1 cellular context compared by ENCODE assay signal in the genomic region with DNA sequence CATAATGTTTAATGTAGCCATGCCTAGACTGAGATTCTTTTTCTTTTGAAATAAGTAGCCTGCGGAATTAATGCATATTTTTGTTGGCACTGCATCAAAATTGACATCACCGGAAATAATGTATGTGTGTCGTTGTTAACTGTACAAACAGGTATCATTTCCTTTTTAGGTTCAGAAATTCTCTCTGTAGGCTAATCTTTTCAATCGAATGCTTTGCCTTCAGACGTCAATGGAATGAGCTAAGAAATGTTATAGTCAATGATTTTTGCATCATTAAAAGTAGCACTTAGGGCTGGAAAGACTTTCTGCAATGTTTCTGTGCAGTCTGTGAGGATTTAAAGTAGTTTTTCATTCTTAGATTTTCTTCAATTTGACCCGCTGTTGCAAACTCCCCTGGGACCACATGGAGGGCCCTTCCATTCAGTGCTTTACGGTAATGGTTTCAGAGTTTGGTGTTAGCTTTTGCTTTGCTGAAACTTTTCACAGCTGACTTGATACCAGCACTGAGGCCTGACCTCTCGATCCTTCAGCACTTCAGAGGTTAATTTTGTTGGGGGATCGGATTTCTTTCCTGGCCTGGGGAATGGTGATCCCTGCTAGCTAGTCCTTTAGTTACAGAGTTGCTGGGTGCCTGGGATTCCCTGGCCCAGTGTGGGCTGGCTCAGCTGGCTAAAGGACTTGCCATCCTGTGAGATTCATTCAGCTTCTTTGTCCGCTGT.
TF ChIP-seq lines count a peak whose summit lies in the region.

No MANE protein-coding gene starts in this region.

TF ChIP-seq in HepG2, 621 proteins besides CTCF, POLR2A, EP300 and RAD21 (continued from another document and continues in another):
- TF ChIP-seq, protein P1, sequence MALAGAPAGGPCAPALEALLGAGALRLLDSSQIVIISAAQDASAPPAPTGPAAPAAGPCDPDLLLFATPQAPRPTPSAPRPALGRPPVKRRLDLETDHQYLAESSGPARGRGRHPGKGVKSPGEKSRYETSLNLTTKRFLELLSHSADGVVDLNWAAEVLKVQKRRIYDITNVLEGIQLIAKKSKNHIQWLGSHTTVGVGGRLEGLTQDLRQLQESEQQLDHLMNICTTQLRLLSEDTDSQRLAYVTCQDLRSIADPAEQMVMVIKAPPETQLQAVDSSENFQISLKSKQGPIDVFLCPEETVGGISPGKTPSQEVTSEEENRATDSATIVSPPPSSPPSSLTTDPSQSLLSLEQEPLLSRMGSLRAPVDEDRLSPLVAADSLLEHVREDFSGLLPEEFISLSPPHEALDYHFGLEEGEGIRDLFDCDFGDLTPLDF (CRISPR knock-in tag; IDR thresholded peaks at IDR 0.05), result no peak
- TF ChIP-seq MTA1 (CRISPR knock-in tag; IDR thresholded peaks at IDR 0.05; ENCODE audit: borderline replicate concordance) (no peak), FOXP1 (IDR thresholded peaks at IDR 0.05) (no peak), FOXP1 (CRISPR knock-in tag; IDR thresholded peaks at IDR 0.05) (no peak), ZNF451 (CRISPR knock-in tag; IDR thresholded peaks at IDR 0.05) (no peak), MAFK (conservative IDR thresholded peaks at IDR 0.05 in 1 of 2, IDR thresholded peaks at IDR 0.05 in 1 of 2; ENCODE audit: low read length in 2 of 2) (0 out of 4 replicates have a peak, but pooled peaks of 1 of the 2 experiments have one; percentile 3), ZNF75D (CRISPR knock-in tag; IDR thresholded peaks at IDR 0.05; ENCODE audit: borderline replicate concordance) (no peak), ZNF20 (CRISPR knock-in tag; IDR thresholded peaks at IDR 0.05) (no peak), U2AF1 (optimal IDR thresholded peaks at IDR 0.05; ENCODE audit: low read depth, low read length) (no peak), ZNF879 (CRISPR knock-in tag; IDR thresholded peaks at IDR 0.05) (no peak), ZNF577 (CRISPR knock-in tag; IDR thresholded peaks at IDR 0.05; ENCODE audit: borderline replicate concordance, low read depth) (no peak), NCOR1 (IDR thresholded peaks at IDR 0.05; ENCODE audit: borderline replicate concordance, low read length) (no peak), ZNF572 (CRISPR knock-in tag; IDR thresholded peaks at IDR 0.05) (no peak), ZNF616 (CRISPR knock-in tag; IDR thresholded peaks at IDR 0.05; ENCODE audit: low read depth) (no peak), YEATS2 (CRISPR knock-in tag; IDR thresholded peaks at IDR 0.05; ENCODE audit: borderline replicate concordance) (no peak), IKZF4 (CRISPR knock-in tag; IDR thresholded peaks at IDR 0.05; ENCODE audit: borderline replicate concordance, low read depth, not compliant biosample characterization) (no peak), HOXA7 (CRISPR knock-in tag; IDR thresholded peaks at IDR 0.05) (no peak), ZNF224 (CRISPR knock-in tag; IDR thresholded peaks at IDR 0.05) (no peak), TOE1 (CRISPR knock-in tag; IDR thresholded peaks at IDR 0.05) (no peak), CEBPG (CRISPR knock-in tag; IDR thresholded peaks at IDR 0.05) (0 out of 2 replicates have a peak, but pooled peaks have one; percentile 35), MXD4 (CRISPR knock-in tag; IDR thresholded peaks at IDR 0.05) (no peak; the same call in 1 of the 2 replicates), ZNF839 (CRISPR knock-in tag; IDR thresholded peaks at IDR 0.05; ENCODE audit: borderline replicate concordance) (no peak), ZNF614 (CRISPR knock-in tag; IDR thresholded peaks at IDR 0.05; ENCODE audit: borderline replicate concordance) (no peak), NPAS2 (CRISPR knock-in tag; IDR thresholded peaks at IDR 0.05; ENCODE audit: borderline replicate concordance) (no peak), NCOA5 (CRISPR knock-in tag; IDR thresholded peaks at IDR 0.05) (no peak), ZSCAN21 (CRISPR knock-in tag; IDR thresholded peaks at IDR 0.05; ENCODE audit: borderline replicate concordance) (no peak), RAD51 (IDR thresholded peaks at IDR 0.05; ENCODE audit: borderline replicate concordance) (no peak), ZNF263 (CRISPR knock-in tag; IDR thresholded peaks at IDR 0.05) (no peak), ZNF709 (CRISPR knock-in tag; IDR thresholded peaks at IDR 0.05) (no peak), FOXA1 (IDR thresholded peaks at IDR 0.05) (no peak), FOXA1 (CRISPR knock-in tag; IDR thresholded peaks at IDR 0.05) (no peak), CC2D1A (CRISPR knock-in tag; IDR thresholded peaks at IDR 0.05) (no peak), JUNB (CRISPR knock-in tag; IDR thresholded peaks at IDR 0.05; ENCODE audit: borderline replicate concordance) (no peak), ZNF350 (CRISPR knock-in tag; IDR thresholded peaks at IDR 0.05; ENCODE audit: borderline replicate concordance, low read depth) (no peak), SP2 (CRISPR knock-in tag; IDR thresholded peaks at IDR 0.05) (no peak), ZNF33A (CRISPR knock-in tag; IDR thresholded peaks at IDR 0.05; ENCODE audit: borderline replicate concordance) (no peak), ZSCAN12 (CRISPR knock-in tag; IDR thresholded peaks at IDR 0.05) (no peak), SRF (IDR thresholded peaks at IDR 0.05; ENCODE audit: low read depth, low read length) (peak; percentile 72; the same call in 1 of the 2 replicates), ATRX (CRISPR knock-in tag; IDR thresholded peaks at IDR 0.05; ENCODE audit: borderline replicate concordance) (no peak), ZNF382 (CRISPR knock-in tag; IDR thresholded peaks at IDR 0.05; ENCODE audit: borderline replicate concordance) (no peak), ZNF883 (CRISPR knock-in tag; IDR thresholded peaks at IDR 0.05; ENCODE audit: not compliant biosample characterization) (no peak), TCF12 (IDR thresholded peaks at IDR 0.05) (no peak), TCF12 (CRISPR knock-in tag; IDR thresholded peaks at IDR 0.05) (no peak), ZFP36L1 (CRISPR knock-in tag; IDR thresholded peaks at IDR 0.05) (no peak), KLF15 (CRISPR knock-in tag; IDR thresholded peaks at IDR 0.05; ENCODE audit: borderline replicate concordance) (no peak), ZNF543 (CRISPR knock-in tag; IDR thresholded peaks at IDR 0.05) (no peak), NAIF1 (CRISPR knock-in tag; IDR thresholded peaks at IDR 0.05; ENCODE audit: borderline replicate concordance) (no peak), MTA3 (CRISPR knock-in tag; IDR thresholded peaks at IDR 0.05) (no peak)
- TF ChIP-seq, protein P2, sequence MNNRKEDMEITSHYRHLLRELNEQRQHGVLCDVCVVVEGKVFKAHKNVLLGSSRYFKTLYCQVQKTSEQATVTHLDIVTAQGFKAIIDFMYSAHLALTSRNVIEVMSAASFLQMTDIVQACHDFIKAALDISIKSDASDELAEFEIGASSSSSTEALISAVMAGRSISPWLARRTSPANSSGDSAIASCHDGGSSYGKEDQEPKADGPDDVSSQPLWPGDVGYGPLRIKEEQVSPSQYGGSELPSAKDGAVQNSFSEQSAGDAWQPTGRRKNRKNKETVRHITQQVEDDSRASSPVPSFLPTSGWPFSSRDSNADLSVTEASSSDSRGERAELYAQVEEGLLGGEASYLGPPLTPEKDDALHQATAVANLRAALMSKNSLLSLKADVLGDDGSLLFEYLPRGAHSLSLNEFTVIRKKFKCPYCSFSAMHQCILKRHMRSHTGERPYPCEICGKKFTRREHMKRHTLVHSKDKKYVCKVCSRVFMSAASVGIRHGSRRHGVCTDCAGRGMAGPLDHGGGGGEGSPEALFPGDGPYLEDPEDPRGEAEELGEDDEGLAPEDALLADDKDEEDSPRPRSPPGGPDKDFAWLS (CRISPR knock-in tag; IDR thresholded peaks at IDR 0.05; ENCODE audit: borderline replicate concordance), result no peak
- TF ChIP-seq, protein P3, sequence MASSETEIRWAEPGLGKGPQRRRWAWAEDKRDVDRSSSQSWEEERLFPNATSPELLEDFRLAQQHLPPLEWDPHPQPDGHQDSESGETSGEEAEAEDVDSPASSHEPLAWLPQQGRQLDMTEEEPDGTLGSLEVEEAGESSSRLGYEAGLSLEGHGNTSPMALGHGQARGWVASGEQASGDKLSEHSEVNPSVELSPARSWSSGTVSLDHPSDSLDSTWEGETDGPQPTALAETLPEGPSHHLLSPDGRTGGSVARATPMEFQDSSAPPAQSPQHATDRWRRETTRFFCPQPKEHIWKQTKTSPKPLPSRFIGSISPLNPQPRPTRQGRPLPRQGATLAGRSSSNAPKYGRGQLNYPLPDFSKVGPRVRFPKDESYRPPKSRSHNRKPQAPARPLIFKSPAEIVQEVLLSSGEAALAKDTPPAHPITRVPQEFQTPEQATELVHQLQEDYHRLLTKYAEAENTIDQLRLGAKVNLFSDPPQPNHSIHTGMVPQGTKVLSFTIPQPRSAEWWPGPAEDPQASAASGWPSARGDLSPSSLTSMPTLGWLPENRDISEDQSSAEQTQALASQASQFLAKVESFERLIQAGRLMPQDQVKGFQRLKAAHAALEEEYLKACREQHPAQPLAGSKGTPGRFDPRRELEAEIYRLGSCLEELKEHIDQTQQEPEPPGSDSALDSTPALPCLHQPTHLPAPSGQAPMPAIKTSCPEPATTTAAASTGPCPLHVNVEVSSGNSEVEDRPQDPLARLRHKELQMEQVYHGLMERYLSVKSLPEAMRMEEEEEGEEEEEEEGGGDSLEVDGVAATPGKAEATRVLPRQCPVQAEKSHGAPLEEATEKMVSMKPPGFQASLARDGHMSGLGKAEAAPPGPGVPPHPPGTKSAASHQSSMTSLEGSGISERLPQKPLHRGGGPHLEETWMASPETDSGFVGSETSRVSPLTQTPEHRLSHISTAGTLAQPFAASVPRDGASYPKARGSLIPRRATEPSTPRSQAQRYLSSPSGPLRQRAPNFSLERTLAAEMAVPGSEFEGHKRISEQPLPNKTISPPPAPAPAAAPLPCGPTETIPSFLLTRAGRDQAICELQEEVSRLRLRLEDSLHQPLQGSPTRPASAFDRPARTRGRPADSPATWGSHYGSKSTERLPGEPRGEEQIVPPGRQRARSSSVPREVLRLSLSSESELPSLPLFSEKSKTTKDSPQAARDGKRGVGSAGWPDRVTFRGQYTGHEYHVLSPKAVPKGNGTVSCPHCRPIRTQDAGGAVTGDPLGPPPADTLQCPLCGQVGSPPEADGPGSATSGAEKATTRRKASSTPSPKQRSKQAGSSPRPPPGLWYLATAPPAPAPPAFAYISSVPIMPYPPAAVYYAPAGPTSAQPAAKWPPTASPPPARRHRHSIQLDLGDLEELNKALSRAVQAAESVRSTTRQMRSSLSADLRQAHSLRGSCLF (CRISPR knock-in tag; IDR thresholded peaks at IDR 0.05; ENCODE audit: borderline replicate concordance), result no peak
- TF ChIP-seq, protein P4, sequence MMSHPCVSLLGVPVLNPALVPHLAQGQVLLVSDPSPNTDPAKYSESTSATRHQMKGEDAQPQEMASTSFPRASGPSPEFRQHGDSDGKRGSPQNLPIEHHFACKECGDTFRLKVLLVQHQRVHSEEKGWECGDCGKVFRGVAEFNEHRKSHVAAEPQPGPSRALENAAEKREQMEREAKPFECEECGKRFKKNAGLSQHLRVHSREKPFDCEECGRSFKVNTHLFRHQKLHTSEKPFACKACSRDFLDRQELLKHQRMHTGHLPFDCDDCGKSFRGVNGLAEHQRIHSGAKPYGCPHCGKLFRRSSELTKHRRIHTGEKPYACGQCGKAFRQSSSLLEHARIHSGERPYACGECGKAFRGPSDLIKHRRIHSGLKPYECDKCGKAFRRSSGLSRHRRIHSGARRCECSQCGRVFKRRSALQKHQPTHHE (CRISPR knock-in tag; IDR thresholded peaks at IDR 0.05; ENCODE audit: borderline replicate concordance), result no peak
- TF ChIP-seq, protein P5, sequence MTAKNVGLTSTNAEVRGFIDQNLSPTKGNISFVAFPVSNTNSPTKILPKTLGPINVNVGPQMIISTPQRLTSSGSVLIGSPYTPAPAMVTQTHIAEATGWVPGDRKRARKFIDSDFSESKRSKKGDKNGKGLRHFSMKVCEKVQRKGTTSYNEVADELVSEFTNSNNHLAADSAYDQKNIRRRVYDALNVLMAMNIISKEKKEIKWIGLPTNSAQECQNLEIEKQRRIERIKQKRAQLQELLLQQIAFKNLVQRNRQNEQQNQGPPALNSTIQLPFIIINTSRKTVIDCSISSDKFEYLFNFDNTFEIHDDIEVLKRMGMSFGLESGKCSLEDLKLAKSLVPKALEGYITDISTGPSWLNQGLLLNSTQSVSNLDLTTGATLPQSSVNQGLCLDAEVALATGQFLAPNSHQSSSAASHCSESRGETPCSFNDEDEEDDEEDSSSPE (CRISPR knock-in tag; IDR thresholded peaks at IDR 0.05), result 0 out of 2 replicates have a peak, but pooled peaks have one; percentile 24
- TF ChIP-seq, protein P6, sequence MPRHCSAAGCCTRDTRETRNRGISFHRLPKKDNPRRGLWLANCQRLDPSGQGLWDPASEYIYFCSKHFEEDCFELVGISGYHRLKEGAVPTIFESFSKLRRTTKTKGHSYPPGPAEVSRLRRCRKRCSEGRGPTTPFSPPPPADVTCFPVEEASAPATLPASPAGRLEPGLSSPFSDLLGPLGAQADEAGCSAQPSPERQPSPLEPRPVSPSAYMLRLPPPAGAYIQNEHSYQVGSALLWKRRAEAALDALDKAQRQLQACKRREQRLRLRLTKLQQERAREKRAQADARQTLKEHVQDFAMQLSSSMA (CRISPR knock-in tag; IDR thresholded peaks at IDR 0.05), result no peak
- TF ChIP-seq, protein P7, sequence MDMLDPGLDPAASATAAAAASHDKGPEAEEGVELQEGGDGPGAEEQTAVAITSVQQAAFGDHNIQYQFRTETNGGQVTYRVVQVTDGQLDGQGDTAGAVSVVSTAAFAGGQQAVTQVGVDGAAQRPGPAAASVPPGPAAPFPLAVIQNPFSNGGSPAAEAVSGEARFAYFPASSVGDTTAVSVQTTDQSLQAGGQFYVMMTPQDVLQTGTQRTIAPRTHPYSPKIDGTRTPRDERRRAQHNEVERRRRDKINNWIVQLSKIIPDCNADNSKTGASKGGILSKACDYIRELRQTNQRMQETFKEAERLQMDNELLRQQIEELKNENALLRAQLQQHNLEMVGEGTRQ (IDR thresholded peaks at IDR 0.05; ENCODE audit: low read depth, low read length), result no peak
- TF ChIP-seq, protein P7 (CRISPR knock-in tag; IDR thresholded peaks at IDR 0.05; ENCODE audit: borderline replicate concordance), result no peak
